ENCODE assay signal across 12 cellular contexts in genomic region chr1:203797948-203798347, GRCh38. TPM values are rescaled to one million over a fixed set of nuclear protein-coding genes. Genes with fewer than 3 reads are reported as not detected.
DNase-seq lines count a peak whose midpoint lies in the region; ATAC-seq and TF ChIP-seq lines count a peak whose summit lies in the region.
"Had no signal": no experiment of that assay in that cellular context is flagged by ENCODE, and none has a peak within 500 bp of the region (broad histone marks: within the 10 kb centered on the region; RNA-seq: fewer than 3 reads in every experiment).

No MANE protein-coding gene starts in this region.

- H4K91ac ChIP-seq in trophoblast cell (ENCODE audit: low read depth, low read length): no peak overlapping the region

- H3K27me3 Mint-ChIP-seq in IgD-negative memory B cell: no peaks in the 10 kb centered on the region

- no peaks in the 10 kb centered on the region for H3K9me3 Mint-ChIP-seq in IgD-negative memory B cell
- peaks cover 4 to 9% of the 10 kb centered on the region in 2 donors for H3K9me3 Mint-ChIP-seq in activated naive CD4-positive, alpha-beta T cell treated with anti-CD3 and anti-CD28 coated beads, Interleukin-2, amount 50 U/mL, for 72 hours

- no peaks in the 10 kb centered on the region for H3K27me3 ChIP-seq in trophoblast cell (ENCODE audit: insufficient read depth, low read length)
- no peaks in the 10 kb centered on the region for H3K27me3 ChIP-seq in ascending aorta
- H3K27me3 ChIP-seq: esophagus muscularis mucosa, left lung had no signal

- H3K27ac Mint-ChIP-seq in IgD-negative memory B cell: no peak overlapping the region
- H3K27ac Mint-ChIP-seq in activated naive CD4-positive, alpha-beta T cell treated with anti-CD3 and anti-CD28 coated beads, Interleukin-2, amount 50 U/mL, for 72 hours: no peak overlapping the region

- H2AK5ac ChIP-seq in trophoblast cell (ENCODE audit: low read length): no peak overlapping the region

- peaks cover 12% of the 10 kb centered on the region for H3K79me1 ChIP-seq in trophoblast cell (ENCODE audit: low read length)

- in situ Hi-C loops in KBM-7 (cut with MboI; ENCODE audit: low pct_unique_long_range_greater_than_20kb, low sequenced_read_pairs): no loop called here

- H3K4me1 Mint-ChIP-seq in IgD-negative memory B cell: peaks cover 33 to 48% (median 35%) of the 10 kb centered on the region in 3 donors

- H3K27ac ChIP-seq in trophoblast cell (ENCODE audit: low read depth, low read length): no peak overlapping the region
- H3K27ac ChIP-seq in ascending aorta: no peak overlapping the region
- H3K27ac ChIP-seq: left lung had no signal

- no peak overlapping the region for H2BK120ac ChIP-seq in trophoblast cell (ENCODE audit: insufficient read depth, low read length, poor library complexity)

- no peak overlapping the region for H3K18ac ChIP-seq in trophoblast cell (ENCODE audit: low read length)

- peak overlapping the region in 3 of 4 donors; percentile 31 to 95 (median 93) for H3K4me3 Mint-ChIP-seq in IgD-negative memory B cell

- H3K14ac ChIP-seq in trophoblast cell (ENCODE audit: low read length): no peak overlapping the region

- no peak overlapping the region for H4K8ac ChIP-seq in trophoblast cell (ENCODE audit: low read depth, low read length)

- H3K9ac ChIP-seq in trophoblast cell (ENCODE audit: low read length): no peak overlapping the region

- no peak for ATAC-seq in activated naive CD4-positive, alpha-beta T cell treated with anti-CD3 and anti-CD28 coated beads, Interleukin-2, amount 50 U/mL, for 72 hours
- ATAC-seq: left lung had no signal

- H2BK12ac ChIP-seq in trophoblast cell (ENCODE audit: low read length): no peak overlapping the region

- peaks cover 17% of the 10 kb centered on the region for H3K79me2 ChIP-seq in trophoblast cell (ENCODE audit: control insufficient read depth, insufficient read depth, low read length, poor library complexity)

- no peak overlapping the region for H3K4me3 ChIP-seq in trophoblast cell (ENCODE audit: low read depth, low read length)
- peak overlapping the region in 1 of 2 donors; percentile 82 for H3K4me3 ChIP-seq in ascending aorta

- no peaks in the 10 kb centered on the region for H3K4me1 ChIP-seq in trophoblast cell (ENCODE audit: control insufficient read depth in 1 of 2, insufficient read depth in 2 of 2, low read length in 2 of 2)
- peaks cover 9 to 41% of the 10 kb centered on the region in 2 donors for H3K4me1 ChIP-seq in ascending aorta

- DNase-seq in NCI-H1417 (lab: John Stamatoyannopoulos, UW) (peak in 2 of 3 experiments; percentile 15 to 38), NCI-H1417 treated with DMSO at 0.1 percent for 48 hours (lab: John Stamatoyannopoulos, UW) (no peak), cerebellar cortex (ENCODE audit: low spot score) (peak; percentile 40), trophoblast cell (peak in 1 of 2 donors; percentile 67), ascending aorta (ENCODE audit: low spot score in 2 of 2) (no peak), KBM-7 (no peak)
- no peak for DNase-seq in activated naive CD4-positive, alpha-beta T cell treated with anti-CD3 and anti-CD28 coated beads, Interleukin-2, amount 50 U/mL, for 72 hours (ENCODE audit: low spot score in 2 of 2)
- DNase-seq: left lung, NCI-H1694 had no signal

- no peak overlapping the region for H2BK5ac ChIP-seq in trophoblast cell (ENCODE audit: low read depth, low read length, poor library complexity)

- H2AFZ ChIP-seq in trophoblast cell (ENCODE audit: insufficient read depth, low read length, poor library complexity): no peak overlapping the region

- H3K4ac ChIP-seq in trophoblast cell (ENCODE audit: low read depth, low read length): peak overlapping the region; percentile 93

- H3K9me3 ChIP-seq in trophoblast cell (ENCODE audit: insufficient read depth, low read depth, low read length) (no peaks in the 10 kb centered on the region), ascending aorta (no peaks in the 10 kb centered on the region)
- H3K9me3 ChIP-seq: esophagus muscularis mucosa, left lung had no signal

- no peak overlapping the region for H4K12ac ChIP-seq in trophoblast cell (ENCODE audit: low read depth, low read length)

- H3K23ac ChIP-seq in trophoblast cell (ENCODE audit: low read length): no peak overlapping the region

- H3K36me3 ChIP-seq in trophoblast cell (ENCODE audit: control insufficient read depth in 1 of 2, insufficient read depth in 2 of 2, low read length in 2 of 2): peaks cover 2 to 9% of the 10 kb centered on the region in 2 experiments
- peaks cover 4 to 10% of the 10 kb centered on the region in 2 donors for H3K36me3 ChIP-seq in ascending aorta

- no peak overlapping the region for H3K4me2 ChIP-seq in trophoblast cell (ENCODE audit: low read length)

- H3K36me3 Mint-ChIP-seq in IgD-negative memory B cell: peaks cover 5% of the 10 kb centered on the region
- peaks cover 35 to 46% of the 10 kb centered on the region in 2 donors for H3K36me3 Mint-ChIP-seq in activated naive CD4-positive, alpha-beta T cell treated with anti-CD3 and anti-CD28 coated beads, Interleukin-2, amount 50 U/mL, for 72 hours

- no CpG with 5 or more reads among the region's 4 CpGs for WGBS in trophoblast cell (ENCODE audit: extremely low coverage, insufficient coverage, insufficient read length)

- no peak for TF ChIP-seq CTCF in ascending aorta (IDR thresholded peaks at IDR 0.05)

- intact Hi-C loops in ascending aorta (cut with DNase I): loop anchor here (5.0 to 10.0 kb wide), 5 partner anchors 59 to 709 kb away; partner anchors contain the start of gene ATP2B4

RNA-seq across cellular contexts. Expression of gene ZBED6, which starts 2.5 kb away (rescaled TPM):
- polyA plus RNA-seq in IgD-negative memory B cell: 1.2 TPM
- 28.0 and 28.3 TPM in 2 replicates for polyA plus RNA-seq in trophoblast cell (2013)
- 1.5 TPM for total RNA-seq in ascending aorta
- total RNA-seq in activated naive CD4-positive, alpha-beta T cell treated with anti-CD3 and anti-CD28 coated beads, Interleukin-2, amount 50 U/mL, for 72 hours: 10 to 100 TPM; 28.4 to 47.7 TPM

RNA-seq across cellular contexts. Expression of gene ZC3H11A, which starts 2.5 kb away (rescaled TPM):
- polyA plus RNA-seq in IgD-negative memory B cell: 52.7 TPM
- 109 and 113 TPM in 2 replicates for polyA plus RNA-seq in trophoblast cell (2013)
- total RNA-seq in ascending aorta: 44.4 TPM
- 100 to 1,000 TPM in 1 of 2 donors, 10 to 100 TPM in 1; 95.4 to 161 TPM for total RNA-seq in activated naive CD4-positive, alpha-beta T cell treated with anti-CD3 and anti-CD28 coated beads, Interleukin-2, amount 50 U/mL, for 72 hours

RNA-seq across cellular contexts. Expression of gene LAX1, which starts 33.0 kb away (rescaled TPM):
- polyA plus RNA-seq in IgD-negative memory B cell: 46.8 TPM
- polyA plus RNA-seq in trophoblast cell (2013): 0.14 and 0.21 TPM in 2 replicates
- not detected for total RNA-seq in ascending aorta
- total RNA-seq in activated naive CD4-positive, alpha-beta T cell treated with anti-CD3 and anti-CD28 coated beads, Interleukin-2, amount 50 U/mL, for 72 hours: 10 to 100 TPM; 12.3 to 20.4 TPM
- total RNA-seq: A172 had no signal

Comparison
In these comparisons a context has a peak if more than half of its experiments do, and no peak if none do; other contexts are left out.
1. DNase-seq: peak in NCI-H1417 (2 of 3) and cerebellar cortex (single experiment); none in NCI-H1417 treated with DMSO at 0.1 percent for 48 hours (single experiment), ascending aorta (0 of 2), activated naive CD4-positive, alpha-beta T cell treated with anti-CD3 and anti-CD28 coated beads, Interleukin-2, amount 50 U/mL, for 72 hours (0 of 2) and KBM-7 (single experiment).
2. RNA of gene ZBED6, which starts 2.5 kb away (total RNA-seq): 28.4 to 47.7 TPM in activated naive CD4-positive, alpha-beta T cell treated with anti-CD3 and anti-CD28 coated beads, Interleukin-2, amount 50 U/mL, for 72 hours; 1.5 TPM in ascending aorta (single experiment); every median in the first group is over 10 times any median in the second.
3. RNA of gene LAX1, which starts 33.0 kb away (total RNA-seq): 12.3 to 20.4 TPM in activated naive CD4-positive, alpha-beta T cell treated with anti-CD3 and anti-CD28 coated beads, Interleukin-2, amount 50 U/mL, for 72 hours; not detected in ascending aorta (single experiment); every median in the first group is over 10 times any median in the second.